ENCODE assay signal across 1 cellular context in the genomic region with DNA sequence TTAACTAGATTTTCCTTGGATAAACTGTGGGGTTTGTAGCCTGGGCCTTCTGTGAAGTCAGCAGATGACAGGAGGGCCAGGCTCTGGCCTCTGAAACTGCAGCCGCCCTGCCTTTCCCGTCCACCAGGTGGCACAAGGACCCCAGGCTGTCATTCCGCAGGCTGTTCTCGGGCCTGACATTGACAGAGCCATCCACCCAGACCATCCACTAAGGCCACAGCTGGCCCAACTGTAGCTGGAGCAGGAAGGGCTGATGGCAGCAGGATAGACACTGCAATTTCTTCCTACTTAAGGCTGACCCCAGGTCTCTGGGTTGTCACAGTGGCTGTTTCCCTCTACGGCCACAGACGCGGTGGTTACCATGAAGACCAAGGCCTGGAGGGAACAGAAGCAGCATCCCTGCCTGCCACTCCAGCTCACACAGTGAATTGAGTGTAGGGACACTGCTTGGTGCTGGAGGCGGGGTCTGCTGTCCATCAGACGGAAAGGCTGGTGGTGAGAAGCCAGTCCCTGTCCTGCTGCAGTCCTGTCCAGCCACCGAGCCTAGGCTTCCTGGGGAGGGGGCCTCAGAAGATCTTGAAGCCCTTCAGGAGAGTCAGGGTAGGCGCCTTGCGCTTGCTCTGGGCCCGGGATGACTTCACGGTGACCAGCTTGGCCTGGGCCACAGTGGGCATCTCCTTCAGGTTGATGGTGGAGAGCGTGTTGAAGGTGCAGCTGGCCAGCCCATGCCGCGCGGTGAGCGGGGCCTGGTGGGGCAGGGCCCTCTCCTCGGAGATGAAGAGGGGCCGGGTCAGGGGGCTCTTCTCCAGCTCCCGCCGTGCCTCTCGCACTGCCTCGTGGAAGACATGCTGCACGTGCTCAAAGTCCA.
A peak's percentile ranks its signal among the peaks of the same experiment; 100 is the strongest.
TF ChIP-seq lines count a peak whose summit lies in the region.

No MANE protein-coding gene starts in this region.

TF ChIP-seq in HepG2, 621 proteins besides CTCF, POLR2A, EP300 and RAD21 (continued from another document and continues in another):
- TF ChIP-seq, protein P1, sequence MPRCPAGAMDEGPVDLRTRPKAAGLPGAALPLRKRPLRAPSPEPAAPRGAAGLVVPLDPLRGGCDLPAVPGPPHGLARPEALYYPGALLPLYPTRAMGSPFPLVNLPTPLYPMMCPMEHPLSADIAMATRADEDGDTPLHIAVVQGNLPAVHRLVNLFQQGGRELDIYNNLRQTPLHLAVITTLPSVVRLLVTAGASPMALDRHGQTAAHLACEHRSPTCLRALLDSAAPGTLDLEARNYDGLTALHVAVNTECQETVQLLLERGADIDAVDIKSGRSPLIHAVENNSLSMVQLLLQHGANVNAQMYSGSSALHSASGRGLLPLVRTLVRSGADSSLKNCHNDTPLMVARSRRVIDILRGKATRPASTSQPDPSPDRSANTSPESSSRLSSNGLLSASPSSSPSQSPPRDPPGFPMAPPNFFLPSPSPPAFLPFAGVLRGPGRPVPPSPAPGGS (CRISPR knock-in tag; IDR thresholded peaks at IDR 0.05), result 0 out of 2 replicates have a peak, but pooled peaks have one; percentile 43
- TF ChIP-seq U2AF2 (IDR thresholded peaks at IDR 0.05; ENCODE audit: low read depth, low read length), result no peak
- no peak for TF ChIP-seq SRSF1 (optimal IDR thresholded peaks at IDR 0.05; ENCODE audit: low read depth, low read length)
- TF ChIP-seq, protein P2, sequence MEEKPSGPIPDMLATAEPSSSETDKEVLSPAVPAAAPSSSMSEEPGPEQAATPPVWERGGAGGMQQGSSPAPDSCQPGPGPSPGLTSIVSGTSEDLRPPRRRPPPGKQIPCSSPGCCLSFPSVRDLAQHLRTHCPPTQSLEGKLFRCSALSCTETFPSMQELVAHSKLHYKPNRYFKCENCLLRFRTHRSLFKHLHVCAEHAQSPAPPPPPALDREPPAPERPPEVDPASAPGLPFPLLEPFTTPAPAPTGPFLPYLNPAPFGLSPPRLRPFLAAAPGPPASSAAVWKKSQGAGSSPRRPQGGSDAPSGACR (CRISPR knock-in tag; IDR thresholded peaks at IDR 0.05), result no peak
- TF ChIP-seq, protein P3, sequence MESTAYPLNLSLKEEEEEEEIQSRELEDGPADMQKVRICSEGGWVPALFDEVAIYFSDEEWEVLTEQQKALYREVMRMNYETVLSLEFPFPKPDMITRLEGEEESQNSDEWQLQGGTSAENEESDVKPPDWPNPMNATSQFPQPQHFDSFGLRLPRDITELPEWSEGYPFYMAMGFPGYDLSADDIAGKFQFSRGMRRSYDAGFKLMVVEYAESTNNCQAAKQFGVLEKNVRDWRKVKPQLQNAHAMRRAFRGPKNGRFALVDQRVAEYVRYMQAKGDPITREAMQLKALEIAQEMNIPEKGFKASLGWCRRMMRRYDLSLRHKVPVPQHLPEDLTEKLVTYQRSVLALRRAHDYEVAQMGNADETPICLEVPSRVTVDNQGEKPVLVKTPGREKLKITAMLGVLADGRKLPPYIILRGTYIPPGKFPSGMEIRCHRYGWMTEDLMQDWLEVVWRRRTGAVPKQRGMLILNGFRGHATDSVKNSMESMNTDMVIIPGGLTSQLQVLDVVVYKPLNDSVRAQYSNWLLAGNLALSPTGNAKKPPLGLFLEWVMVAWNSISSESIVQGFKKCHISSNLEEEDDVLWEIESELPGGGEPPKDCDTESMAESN (CRISPR knock-in tag; conservative IDR thresholded peaks at IDR 0.05), result no peak
- 0 out of 2 replicates have a peak, but pooled peaks have one; percentile 60 for TF ChIP-seq CENPT (CRISPR knock-in tag; IDR thresholded peaks at IDR 0.05; ENCODE audit: low read depth)
- no peak for TF ChIP-seq CHD2 (IDR thresholded peaks at IDR 0.05; ENCODE audit: low read depth, low read length)
- no peak for TF ChIP-seq MTA1 (CRISPR knock-in tag; IDR thresholded peaks at IDR 0.05; ENCODE audit: borderline replicate concordance)
- no peak for TF ChIP-seq KDM1A (CRISPR knock-in tag; IDR thresholded peaks at IDR 0.05)
- no peak for TF ChIP-seq RCOR2 (CRISPR knock-in tag; IDR thresholded peaks at IDR 0.05)
- TF ChIP-seq, protein P4, sequence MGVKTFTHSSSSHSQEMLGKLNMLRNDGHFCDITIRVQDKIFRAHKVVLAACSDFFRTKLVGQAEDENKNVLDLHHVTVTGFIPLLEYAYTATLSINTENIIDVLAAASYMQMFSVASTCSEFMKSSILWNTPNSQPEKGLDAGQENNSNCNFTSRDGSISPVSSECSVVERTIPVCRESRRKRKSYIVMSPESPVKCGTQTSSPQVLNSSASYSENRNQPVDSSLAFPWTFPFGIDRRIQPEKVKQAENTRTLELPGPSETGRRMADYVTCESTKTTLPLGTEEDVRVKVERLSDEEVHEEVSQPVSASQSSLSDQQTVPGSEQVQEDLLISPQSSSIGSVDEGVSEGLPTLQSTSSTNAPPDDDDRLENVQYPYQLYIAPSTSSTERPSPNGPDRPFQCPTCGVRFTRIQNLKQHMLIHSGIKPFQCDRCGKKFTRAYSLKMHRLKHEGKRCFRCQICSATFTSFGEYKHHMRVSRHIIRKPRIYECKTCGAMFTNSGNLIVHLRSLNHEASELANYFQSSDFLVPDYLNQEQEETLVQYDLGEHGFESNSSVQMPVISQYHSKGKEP (CRISPR knock-in tag; IDR thresholded peaks at IDR 0.05), result no peak
- TF ChIP-seq ZNF792 (CRISPR knock-in tag; IDR thresholded peaks at IDR 0.05), result 0 out of 2 replicates have a peak, but pooled peaks have one; percentile 49
- TF ChIP-seq, protein P5, sequence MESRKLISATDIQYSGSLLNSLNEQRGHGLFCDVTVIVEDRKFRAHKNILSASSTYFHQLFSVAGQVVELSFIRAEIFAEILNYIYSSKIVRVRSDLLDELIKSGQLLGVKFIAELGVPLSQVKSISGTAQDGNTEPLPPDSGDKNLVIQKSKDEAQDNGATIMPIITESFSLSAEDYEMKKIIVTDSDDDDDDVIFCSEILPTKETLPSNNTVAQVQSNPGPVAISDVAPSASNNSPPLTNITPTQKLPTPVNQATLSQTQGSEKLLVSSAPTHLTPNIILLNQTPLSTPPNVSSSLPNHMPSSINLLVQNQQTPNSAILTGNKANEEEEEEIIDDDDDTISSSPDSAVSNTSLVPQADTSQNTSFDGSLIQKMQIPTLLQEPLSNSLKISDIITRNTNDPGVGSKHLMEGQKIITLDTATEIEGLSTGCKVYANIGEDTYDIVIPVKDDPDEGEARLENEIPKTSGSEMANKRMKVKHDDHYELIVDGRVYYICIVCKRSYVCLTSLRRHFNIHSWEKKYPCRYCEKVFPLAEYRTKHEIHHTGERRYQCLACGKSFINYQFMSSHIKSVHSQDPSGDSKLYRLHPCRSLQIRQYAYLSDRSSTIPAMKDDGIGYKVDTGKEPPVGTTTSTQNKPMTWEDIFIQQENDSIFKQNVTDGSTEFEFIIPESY (CRISPR knock-in tag; IDR thresholded peaks at IDR 0.05), result peak; percentile 31; the same call in 1 of the 2 replicates
- TF ChIP-seq, protein P6, sequence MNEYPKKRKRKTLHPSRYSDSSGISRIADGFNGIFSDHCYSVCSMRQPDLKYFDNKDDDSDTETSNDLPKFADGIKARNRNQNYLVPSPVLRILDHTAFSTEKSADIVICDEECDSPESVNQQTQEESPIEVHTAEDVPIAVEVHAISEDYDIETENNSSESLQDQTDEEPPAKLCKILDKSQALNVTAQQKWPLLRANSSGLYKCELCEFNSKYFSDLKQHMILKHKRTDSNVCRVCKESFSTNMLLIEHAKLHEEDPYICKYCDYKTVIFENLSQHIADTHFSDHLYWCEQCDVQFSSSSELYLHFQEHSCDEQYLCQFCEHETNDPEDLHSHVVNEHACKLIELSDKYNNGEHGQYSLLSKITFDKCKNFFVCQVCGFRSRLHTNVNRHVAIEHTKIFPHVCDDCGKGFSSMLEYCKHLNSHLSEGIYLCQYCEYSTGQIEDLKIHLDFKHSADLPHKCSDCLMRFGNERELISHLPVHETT (CRISPR knock-in tag; conservative IDR thresholded peaks at IDR 0.05), result no peak
- TF ChIP-seq ZNF557 (CRISPR knock-in tag; IDR thresholded peaks at IDR 0.05), result no peak
- TF ChIP-seq, protein P7, sequence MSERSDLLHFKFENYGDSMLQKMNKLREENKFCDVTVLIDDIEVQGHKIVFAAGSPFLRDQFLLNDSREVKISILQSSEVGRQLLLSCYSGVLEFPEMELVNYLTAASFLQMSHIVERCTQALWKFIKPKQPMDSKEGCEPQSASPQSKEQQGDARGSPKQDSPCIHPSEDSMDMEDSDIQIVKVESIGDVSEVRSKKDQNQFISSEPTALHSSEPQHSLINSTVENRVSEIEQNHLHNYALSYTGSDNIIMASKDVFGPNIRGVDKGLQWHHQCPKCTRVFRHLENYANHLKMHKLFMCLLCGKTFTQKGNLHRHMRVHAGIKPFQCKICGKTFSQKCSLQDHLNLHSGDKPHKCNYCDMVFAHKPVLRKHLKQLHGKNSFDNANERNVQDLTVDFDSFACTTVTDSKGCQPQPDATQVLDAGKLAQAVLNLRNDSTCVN (CRISPR knock-in tag; IDR thresholded peaks at IDR 0.05; ENCODE audit: borderline replicate concordance), result peak; percentile 20; the same call in 1 of the 2 replicates
- TF ChIP-seq ZNF781 (CRISPR knock-in tag; IDR thresholded peaks at IDR 0.05; ENCODE audit: borderline replicate concordance, not compliant biosample characterization), result no peak
- TF ChIP-seq DPF2 (CRISPR knock-in tag; IDR thresholded peaks at IDR 0.05; ENCODE audit: borderline replicate concordance, low read depth), result no peak
- TF ChIP-seq, protein P8, sequence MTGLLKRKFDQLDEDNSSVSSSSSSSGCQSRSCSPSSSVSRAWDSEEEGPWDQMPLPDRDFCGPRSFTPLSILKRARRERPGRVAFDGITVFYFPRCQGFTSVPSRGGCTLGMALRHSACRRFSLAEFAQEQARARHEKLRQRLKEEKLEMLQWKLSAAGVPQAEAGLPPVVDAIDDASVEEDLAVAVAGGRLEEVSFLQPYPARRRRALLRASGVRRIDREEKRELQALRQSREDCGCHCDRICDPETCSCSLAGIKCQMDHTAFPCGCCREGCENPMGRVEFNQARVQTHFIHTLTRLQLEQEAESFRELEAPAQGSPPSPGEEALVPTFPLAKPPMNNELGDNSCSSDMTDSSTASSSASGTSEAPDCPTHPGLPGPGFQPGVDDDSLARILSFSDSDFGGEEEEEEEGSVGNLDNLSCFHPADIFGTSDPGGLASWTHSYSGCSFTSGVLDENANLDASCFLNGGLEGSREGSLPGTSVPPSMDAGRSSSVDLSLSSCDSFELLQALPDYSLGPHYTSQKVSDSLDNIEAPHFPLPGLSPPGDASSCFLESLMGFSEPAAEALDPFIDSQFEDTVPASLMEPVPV (CRISPR knock-in tag; IDR thresholded peaks at IDR 0.05), result no peak
- TF ChIP-seq, protein P9, sequence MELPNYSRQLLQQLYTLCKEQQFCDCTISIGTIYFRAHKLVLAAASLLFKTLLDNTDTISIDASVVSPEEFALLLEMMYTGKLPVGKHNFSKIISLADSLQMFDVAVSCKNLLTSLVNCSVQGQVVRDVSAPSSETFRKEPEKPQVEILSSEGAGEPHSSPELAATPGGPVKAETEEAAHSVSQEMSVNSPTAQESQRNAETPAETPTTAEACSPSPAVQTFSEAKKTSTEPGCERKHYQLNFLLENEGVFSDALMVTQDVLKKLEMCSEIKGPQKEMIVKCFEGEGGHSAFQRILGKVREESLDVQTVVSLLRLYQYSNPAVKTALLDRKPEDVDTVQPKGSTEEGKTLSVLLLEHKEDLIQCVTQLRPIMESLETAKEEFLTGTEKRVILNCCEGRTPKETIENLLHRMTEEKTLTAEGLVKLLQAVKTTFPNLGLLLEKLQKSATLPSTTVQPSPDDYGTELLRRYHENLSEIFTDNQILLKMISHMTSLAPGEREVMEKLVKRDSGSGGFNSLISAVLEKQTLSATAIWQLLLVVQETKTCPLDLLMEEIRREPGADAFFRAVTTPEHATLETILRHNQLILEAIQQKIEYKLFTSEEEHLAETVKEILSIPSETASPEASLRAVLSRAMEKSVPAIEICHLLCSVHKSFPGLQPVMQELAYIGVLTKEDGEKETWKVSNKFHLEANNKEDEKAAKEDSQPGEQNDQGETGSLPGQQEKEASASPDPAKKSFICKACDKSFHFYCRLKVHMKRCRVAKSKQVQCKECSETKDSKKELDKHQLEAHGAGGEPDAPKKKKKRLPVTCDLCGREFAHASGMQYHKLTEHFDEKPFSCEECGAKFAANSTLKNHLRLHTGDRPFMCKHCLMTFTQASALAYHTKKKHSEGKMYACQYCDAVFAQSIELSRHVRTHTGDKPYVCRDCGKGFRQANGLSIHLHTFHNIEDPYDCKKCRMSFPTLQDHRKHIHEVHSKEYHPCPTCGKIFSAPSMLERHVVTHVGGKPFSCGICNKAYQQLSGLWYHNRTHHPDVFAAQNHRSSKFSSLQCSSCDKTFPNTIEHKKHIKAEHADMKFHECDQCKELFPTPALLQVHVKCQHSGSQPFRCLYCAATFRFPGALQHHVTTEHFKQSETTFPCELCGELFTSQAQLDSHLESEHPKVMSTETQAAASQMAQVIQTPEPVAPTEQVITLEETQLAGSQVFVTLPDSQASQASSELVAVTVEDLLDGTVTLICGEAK (IDR thresholded peaks at IDR 0.05), result no peak
- TF ChIP-seq, protein P9 (CRISPR knock-in tag; IDR thresholded peaks at IDR 0.05), result no peak
- TF ChIP-seq CREM (IDR thresholded peaks at IDR 0.05), result no peak
- no peak for TF ChIP-seq CREM (CRISPR knock-in tag; IDR thresholded peaks at IDR 0.05)
- 0 out of 2 replicates have a peak, but pooled peaks have one; percentile 32 for TF ChIP-seq ZNF766 (CRISPR knock-in tag; IDR thresholded peaks at IDR 0.05; ENCODE audit: borderline replicate concordance)
